1 cellular context compared by ENCODE assay signal in the genomic region with DNA sequence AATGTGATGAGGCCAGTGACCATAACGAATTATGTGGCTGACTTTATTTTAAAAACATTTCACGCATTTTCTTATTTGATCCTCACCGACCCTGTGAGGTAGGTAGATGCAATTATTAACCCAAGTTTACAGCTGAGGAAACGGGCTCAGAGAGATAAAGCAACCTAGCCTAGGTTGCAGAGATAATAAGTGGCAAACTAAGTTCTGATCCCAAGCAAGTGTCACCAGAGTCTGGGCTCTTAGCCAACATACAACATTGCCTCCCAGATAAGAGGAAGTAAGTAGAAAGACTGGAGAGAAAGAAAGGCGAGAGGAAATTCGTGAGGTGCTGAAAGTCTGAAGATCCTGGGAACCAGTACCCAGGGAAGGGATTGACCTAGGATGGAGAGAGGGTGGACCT.
A peak's percentile ranks its signal among the peaks of the same experiment; 100 is the strongest.
TF ChIP-seq lines count a peak whose summit lies in the region.

No MANE protein-coding gene starts in this region.

TF ChIP-seq in K562, 482 proteins besides CTCF, POLR2A, EP300 and RAD21 (continued from another document):
- TF ChIP-seq TEAD4 (IDR thresholded peaks at IDR 0.05; ENCODE audit: low read length) (peak; percentile 82), TEAD4 (CRISPR knock-in tag; IDR thresholded peaks at IDR 0.05; ENCODE audit: borderline replicate concordance) (no peak), NEUROD1 (IDR thresholded peaks at IDR 0.05; ENCODE audit: borderline replicate concordance, low read depth, low read length, partially characterized antibody) (peak; percentile 31), SRF (CRISPR knock-in tag; IDR thresholded peaks at IDR 0.05) (no peak), FOXM1 (IDR thresholded peaks at IDR 0.05; ENCODE audit: low read depth) (0 out of 2 replicates have a peak, but pooled peaks have one; percentile 25), FOXM1 (CRISPR knock-in tag; IDR thresholded peaks at IDR 0.05; ENCODE audit: low read depth) (no peak), SOX6 (IDR thresholded peaks at IDR 0.05) (peak; percentile 45; the same call in 1 of the 2 replicates), BCOR (IDR thresholded peaks at IDR 0.05) (0 out of 2 replicates have a peak, but pooled peaks have one; percentile 20), ZNF780A (CRISPR knock-in tag; IDR thresholded peaks at IDR 0.05) (no peak), KDM2B (CRISPR knock-in tag; IDR thresholded peaks at IDR 0.05) (no peak), KDM1A (IDR thresholded peaks at IDR 0.05) (peak in 1 of 2 experiments; percentile 25; a peak in 1 of 4 replicates), STAT5A (IDR thresholded peaks at IDR 0.05; ENCODE audit: borderline replicate concordance, low read length) (peak; percentile 49; the same call in 1 of the 2 replicates), NFIC (IDR thresholded peaks at IDR 0.05) (peak; percentile 96), EHMT2 (IDR thresholded peaks at IDR 0.05) (0 out of 2 replicates have a peak, but pooled peaks have one; percentile 34), SMARCC2 (IDR thresholded peaks at IDR 0.05; ENCODE audit: low read depth) (peak; percentile 66), HIVEP1 (CRISPR knock-in tag; IDR thresholded peaks at IDR 0.05) (no peak), ZKSCAN8 (CRISPR knock-in tag; IDR thresholded peaks at IDR 0.05) (0 out of 2 replicates have a peak, but pooled peaks have one; percentile 26), TAL1 (IDR thresholded peaks at IDR 0.05) (peak; percentile 84), MTA3 (IDR thresholded peaks at IDR 0.05; ENCODE audit: borderline replicate concordance) (0 out of 2 replicates have a peak, but pooled peaks have one; percentile 27), ZNF57 (CRISPR knock-in tag; IDR thresholded peaks at IDR 0.05) (no peak), TFAM (CRISPR knock-in tag; conservative IDR thresholded peaks at IDR 0.05) (no peak), MCM5 (IDR thresholded peaks at IDR 0.05; ENCODE audit: low read depth) (no peak), SIX5 (IDR thresholded peaks at IDR 0.05; ENCODE audit: borderline replicate concordance in 1 of 2, insufficient read depth in 1 of 2, low read depth in 1 of 2, low read length in 2 of 2) (no peak), SIRT6 (IDR thresholded peaks at IDR 0.05; ENCODE audit: low read depth, low read length) (no peak), ARNT (IDR thresholded peaks at IDR 0.05) (peak; percentile 42 to 57; a peak in 2 of 4 replicates), RCOR1 (IDR thresholded peaks at IDR 0.05; ENCODE audit: borderline replicate concordance in 1 of 2, low read depth in 2 of 2, low read length in 2 of 2) (peak in 1 of 2 experiments; percentile 68; a peak in 2 of 4 replicates), CBFA2T2 (conservative IDR thresholded peaks at IDR 0.05) (peak; percentile 87), MTA2 (IDR thresholded peaks at IDR 0.05; ENCODE audit: low read depth) (0 out of 2 replicates have a peak, but pooled peaks have one; percentile 49), CXXC5 (CRISPR knock-in tag; IDR thresholded peaks at IDR 0.05) (peak; percentile 46), TCF3 (CRISPR knock-in tag; IDR thresholded peaks at IDR 0.05) (peak; percentile 83), CHD4 (IDR thresholded peaks at IDR 0.05; ENCODE audit: insufficient read depth, insufficient replicate concordance, low read depth, low read length, poor library complexity, severe bottlenecking) (no peak), ARID1B (IDR thresholded peaks at IDR 0.05) (peak; percentile 93), TBL1XR1 (IDR thresholded peaks at IDR 0.05; ENCODE audit: low read length in 2 of 2) (peak in 1 of 2 experiments; percentile 57; a peak in 1 of 4 replicates), PML (IDR thresholded peaks at IDR 0.05; ENCODE audit: low read length) (peak; percentile 49), KLF16 (IDR thresholded peaks at IDR 0.05) (peak; percentile 44; the same call in 1 of the 2 replicates), ZSCAN29 (IDR thresholded peaks at IDR 0.05) (no peak), DACH1 (IDR thresholded peaks at IDR 0.05; ENCODE audit: partially characterized antibody) (peak; percentile 77), GATA2 (CRISPR knock-in tag; IDR thresholded peaks at IDR 0.05) (peak; percentile 43; the same call in 1 of the 2 replicates), MEIS2 (IDR thresholded peaks at IDR 0.05; ENCODE audit: partially characterized antibody) (peak; percentile 13), ZFP36 (IDR thresholded peaks at IDR 0.05; ENCODE audit: low read depth, low read length, partially characterized antibody) (peak; percentile 69), DPF2 (IDR thresholded peaks at IDR 0.05) (peak; percentile 92), TRIM24 (IDR thresholded peaks at IDR 0.05) (peak; percentile 52 to 75; a peak in 3 of 4 replicates), CREM (IDR thresholded peaks at IDR 0.05; ENCODE audit: low read depth) (no peak), RNF2 (IDR thresholded peaks at IDR 0.05) (0 out of 2 replicates have a peak, but pooled peaks have one; percentile 19), RBM17 (IDR thresholded peaks at IDR 0.05; ENCODE audit: borderline replicate concordance, low read depth, low read length) (no peak), TAF9B (IDR thresholded peaks at IDR 0.05; ENCODE audit: partially characterized antibody) (no peak), OTX1 (CRISPR knock-in tag; IDR thresholded peaks at IDR 0.05) (no peak), SREBF2 (CRISPR knock-in tag; IDR thresholded peaks at IDR 0.05) (no peak), POLR2AphosphoS5 (IDR thresholded peaks at IDR 0.05; ENCODE audit: control insufficient read depth, insufficient read depth, low read depth, low read length) (peak; percentile 75), SMARCE1 (IDR thresholded peaks at IDR 0.05) (peak; percentile 84), SMC3 (conservative IDR thresholded peaks at IDR 0.05; ENCODE audit: insufficient read depth, low read depth, low read length) (no peak), CBFA2T3 (IDR thresholded peaks at IDR 0.05) (peak; percentile 93)
- TF ChIP-seq, protein P1, sequence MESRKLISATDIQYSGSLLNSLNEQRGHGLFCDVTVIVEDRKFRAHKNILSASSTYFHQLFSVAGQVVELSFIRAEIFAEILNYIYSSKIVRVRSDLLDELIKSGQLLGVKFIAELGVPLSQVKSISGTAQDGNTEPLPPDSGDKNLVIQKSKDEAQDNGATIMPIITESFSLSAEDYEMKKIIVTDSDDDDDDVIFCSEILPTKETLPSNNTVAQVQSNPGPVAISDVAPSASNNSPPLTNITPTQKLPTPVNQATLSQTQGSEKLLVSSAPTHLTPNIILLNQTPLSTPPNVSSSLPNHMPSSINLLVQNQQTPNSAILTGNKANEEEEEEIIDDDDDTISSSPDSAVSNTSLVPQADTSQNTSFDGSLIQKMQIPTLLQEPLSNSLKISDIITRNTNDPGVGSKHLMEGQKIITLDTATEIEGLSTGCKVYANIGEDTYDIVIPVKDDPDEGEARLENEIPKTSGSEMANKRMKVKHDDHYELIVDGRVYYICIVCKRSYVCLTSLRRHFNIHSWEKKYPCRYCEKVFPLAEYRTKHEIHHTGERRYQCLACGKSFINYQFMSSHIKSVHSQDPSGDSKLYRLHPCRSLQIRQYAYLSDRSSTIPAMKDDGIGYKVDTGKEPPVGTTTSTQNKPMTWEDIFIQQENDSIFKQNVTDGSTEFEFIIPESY (CRISPR knock-in tag; IDR thresholded peaks at IDR 0.05): no peak
- TF ChIP-seq, protein P2, sequence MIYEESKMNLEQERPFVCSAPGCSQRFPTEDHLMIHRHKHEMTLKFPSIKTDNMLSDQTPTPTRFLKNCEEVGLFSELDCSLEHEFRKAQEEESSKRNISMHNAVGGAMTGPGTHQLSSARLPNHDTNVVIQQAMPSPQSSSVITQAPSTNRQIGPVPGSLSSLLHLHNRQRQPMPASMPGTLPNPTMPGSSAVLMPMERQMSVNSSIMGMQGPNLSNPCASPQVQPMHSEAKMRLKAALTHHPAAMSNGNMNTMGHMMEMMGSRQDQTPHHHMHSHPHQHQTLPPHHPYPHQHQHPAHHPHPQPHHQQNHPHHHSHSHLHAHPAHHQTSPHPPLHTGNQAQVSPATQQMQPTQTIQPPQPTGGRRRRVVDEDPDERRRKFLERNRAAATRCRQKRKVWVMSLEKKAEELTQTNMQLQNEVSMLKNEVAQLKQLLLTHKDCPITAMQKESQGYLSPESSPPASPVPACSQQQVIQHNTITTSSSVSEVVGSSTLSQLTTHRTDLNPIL (CRISPR knock-in tag; IDR thresholded peaks at IDR 0.05): no peak
- TF ChIP-seq, protein P3, sequence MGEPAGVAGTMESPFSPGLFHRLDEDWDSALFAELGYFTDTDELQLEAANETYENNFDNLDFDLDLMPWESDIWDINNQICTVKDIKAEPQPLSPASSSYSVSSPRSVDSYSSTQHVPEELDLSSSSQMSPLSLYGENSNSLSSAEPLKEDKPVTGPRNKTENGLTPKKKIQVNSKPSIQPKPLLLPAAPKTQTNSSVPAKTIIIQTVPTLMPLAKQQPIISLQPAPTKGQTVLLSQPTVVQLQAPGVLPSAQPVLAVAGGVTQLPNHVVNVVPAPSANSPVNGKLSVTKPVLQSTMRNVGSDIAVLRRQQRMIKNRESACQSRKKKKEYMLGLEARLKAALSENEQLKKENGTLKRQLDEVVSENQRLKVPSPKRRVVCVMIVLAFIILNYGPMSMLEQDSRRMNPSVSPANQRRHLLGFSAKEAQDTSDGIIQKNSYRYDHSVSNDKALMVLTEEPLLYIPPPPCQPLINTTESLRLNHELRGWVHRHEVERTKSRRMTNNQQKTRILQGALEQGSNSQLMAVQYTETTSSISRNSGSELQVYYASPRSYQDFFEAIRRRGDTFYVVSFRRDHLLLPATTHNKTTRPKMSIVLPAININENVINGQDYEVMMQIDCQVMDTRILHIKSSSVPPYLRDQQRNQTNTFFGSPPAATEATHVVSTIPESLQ (CRISPR knock-in tag; IDR thresholded peaks at IDR 0.05): no peak
- TF ChIP-seq, protein P4, sequence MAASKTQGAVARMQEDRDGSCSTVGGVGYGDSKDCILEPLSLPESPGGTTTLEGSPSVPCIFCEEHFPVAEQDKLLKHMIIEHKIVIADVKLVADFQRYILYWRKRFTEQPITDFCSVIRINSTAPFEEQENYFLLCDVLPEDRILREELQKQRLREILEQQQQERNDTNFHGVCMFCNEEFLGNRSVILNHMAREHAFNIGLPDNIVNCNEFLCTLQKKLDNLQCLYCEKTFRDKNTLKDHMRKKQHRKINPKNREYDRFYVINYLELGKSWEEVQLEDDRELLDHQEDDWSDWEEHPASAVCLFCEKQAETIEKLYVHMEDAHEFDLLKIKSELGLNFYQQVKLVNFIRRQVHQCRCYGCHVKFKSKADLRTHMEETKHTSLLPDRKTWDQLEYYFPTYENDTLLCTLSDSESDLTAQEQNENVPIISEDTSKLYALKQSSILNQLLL (CRISPR knock-in tag; IDR thresholded peaks at IDR 0.05; ENCODE audit: borderline replicate concordance): no peak
- TF ChIP-seq, protein P5, sequence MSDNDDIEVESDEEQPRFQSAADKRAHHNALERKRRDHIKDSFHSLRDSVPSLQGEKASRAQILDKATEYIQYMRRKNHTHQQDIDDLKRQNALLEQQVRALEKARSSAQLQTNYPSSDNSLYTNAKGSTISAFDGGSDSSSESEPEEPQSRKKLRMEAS (CRISPR knock-in tag; IDR thresholded peaks at IDR 0.05): no peak
- TF ChIP-seq, protein P6, sequence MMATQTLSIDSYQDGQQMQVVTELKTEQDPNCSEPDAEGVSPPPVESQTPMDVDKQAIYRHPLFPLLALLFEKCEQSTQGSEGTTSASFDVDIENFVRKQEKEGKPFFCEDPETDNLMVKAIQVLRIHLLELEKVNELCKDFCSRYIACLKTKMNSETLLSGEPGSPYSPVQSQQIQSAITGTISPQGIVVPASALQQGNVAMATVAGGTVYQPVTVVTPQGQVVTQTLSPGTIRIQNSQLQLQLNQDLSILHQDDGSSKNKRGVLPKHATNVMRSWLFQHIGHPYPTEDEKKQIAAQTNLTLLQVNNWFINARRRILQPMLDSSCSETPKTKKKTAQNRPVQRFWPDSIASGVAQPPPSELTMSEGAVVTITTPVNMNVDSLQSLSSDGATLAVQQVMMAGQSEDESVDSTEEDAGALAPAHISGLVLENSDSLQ (IDR thresholded peaks at IDR 0.05): peak; percentile 35; the same call in 1 of the 2 replicates
